In the genomic region with DNA sequence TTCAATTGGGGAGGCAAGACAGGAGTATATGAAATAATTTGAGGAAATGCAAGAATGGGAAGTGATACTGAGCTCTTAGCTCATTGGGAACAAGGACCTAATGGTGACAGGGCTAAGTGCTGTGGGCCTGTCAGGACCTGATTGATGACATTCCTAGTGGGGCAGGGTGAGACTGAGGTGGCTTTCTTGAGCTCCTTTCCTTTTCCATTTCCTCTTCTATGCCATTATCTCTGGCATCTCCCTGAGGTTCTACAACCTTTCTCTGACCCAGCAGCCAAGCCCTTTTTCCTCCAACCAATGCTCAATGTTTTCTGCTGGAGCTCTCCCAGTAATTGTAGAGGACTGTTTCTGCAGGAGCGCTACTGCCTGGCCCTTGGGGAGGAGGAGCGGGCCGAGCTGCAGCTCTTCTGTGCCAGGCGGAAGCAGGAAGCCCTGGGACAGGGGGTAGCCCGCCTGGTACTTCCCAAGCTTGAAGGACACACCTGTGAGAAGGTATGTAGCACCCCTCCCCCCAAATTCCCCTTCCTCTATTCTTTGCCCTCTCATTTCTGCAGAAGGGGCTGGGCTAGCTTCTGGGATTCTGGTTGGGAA, we compare ENCODE assay signal across 10 cellular contexts. TPM values are rescaled to one million over a fixed set of nuclear protein-coding genes. Genes with fewer than 3 reads are reported as not detected.
A peak's percentile ranks its signal among the peaks of the same experiment; 100 is the strongest.
DNase-seq lines count a peak whose midpoint lies in the region; ATAC-seq and TF ChIP-seq lines count a peak whose summit lies in the region.
"Had no signal": no experiment of that assay in that cellular context is flagged by ENCODE, and none has a peak within 500 bp of the region (broad histone marks: within the 10 kb centered on the region; RNA-seq: fewer than 3 reads in every experiment).

No MANE protein-coding gene starts in this region.

- peak overlapping the region; percentile 92 for H3K4me3 Mint-ChIP-seq in CD4-positive, alpha-beta T cell
- H3K4me3 Mint-ChIP-seq in activated naive CD8-positive, alpha-beta T cell treated with anti-CD3 and anti-CD28 coated beads, Interleukin-2, amount 50 U/mL, for 24 hours, result peak overlapping the region; percentile 21
- H3K4me3 Mint-ChIP-seq in naive thymus-derived CD4-positive, alpha-beta T cell, result peak overlapping the region; percentile 1 to 99 (median 59)

- H3K36me3 ChIP-seq in HEK293 (ENCODE audit: control insufficient read depth in 2 of 2, insufficient read depth in 1 of 2, low read length in 2 of 2) (peaks cover 3 to 22% of the 10 kb centered on the region in 2 experiments), thyroid gland (no peaks in the 10 kb centered on the region)
- H3K36me3 ChIP-seq in naive thymus-derived CD4-positive, alpha-beta T cell (ENCODE audit: control insufficient read depth in 2 of 3, insufficient read depth in 3 of 3, low read length in 3 of 3), result peaks cover 0 to 16% (median 4%) of the 10 kb centered on the region in 3 experiments

- no peak for TF ChIP-seq POLR2A in thyroid gland (IDR thresholded peaks at IDR 0.05)

- TF ChIP-seq CTCF in CD4-positive, alpha-beta T cell (IDR thresholded peaks at IDR 0.05), result no peak
- TF ChIP-seq CTCF in HEK293 (tag by site-specific recombination; IDR thresholded peaks at IDR 0.05) (no peak), thyroid gland (IDR thresholded peaks at IDR 0.05) (no peak)

- peaks cover 11% of the 10 kb centered on the region for H3K27me3 Mint-ChIP-seq in CD4-positive, alpha-beta T cell
- peaks cover 11% of the 10 kb centered on the region for H3K27me3 Mint-ChIP-seq in activated naive CD8-positive, alpha-beta T cell treated with anti-CD3 and anti-CD28 coated beads, Interleukin-2, amount 50 U/mL, for 24 hours
- peaks cover 0 to 24% (median 0%) of the 10 kb centered on the region in 5 donors for H3K27me3 Mint-ChIP-seq in naive thymus-derived CD4-positive, alpha-beta T cell

- WGBS in thyroid gland, 2 donors, result 67 to 82% methylated on average over 5 of the region's 5 CpGs

- peaks cover 8% of the 10 kb centered on the region for H3K27me3 ChIP-seq in CD4-positive, alpha-beta T cell (ENCODE audit: control insufficient read depth, insufficient read depth, low read length)
- H3K27me3 ChIP-seq in naive thymus-derived CD4-positive, alpha-beta T cell (ENCODE audit: control insufficient read depth in 2 of 2, insufficient read depth in 2 of 2, low read length in 2 of 2), result no peaks in the 10 kb centered on the region
- no peaks in the 10 kb centered on the region for H3K27me3 ChIP-seq in thyroid gland
- H3K27me3 ChIP-seq: transverse colon had no signal

- H3K9me3 ChIP-seq in CD4-positive, alpha-beta T cell (ENCODE audit: control insufficient read depth, low read length), result no peaks in the 10 kb centered on the region
- H3K9me3 ChIP-seq in HEK293 (ENCODE audit: control insufficient read depth, insufficient read depth, low read depth, low read length) (no peaks in the 10 kb centered on the region), thyroid gland (no peaks in the 10 kb centered on the region)
- no peaks in the 10 kb centered on the region for H3K9me3 ChIP-seq in naive thymus-derived CD4-positive, alpha-beta T cell (ENCODE audit: control insufficient read depth in 2 of 3, low read length in 3 of 3)
- H3K9me3 ChIP-seq: transverse colon had no signal

- H3K4me3 ChIP-seq in HEK293 (ENCODE audit: low read depth, low read length) (no peak overlapping the region), thyroid gland (replicated peaks in 1 of 3) (no peak overlapping the region)
- H3K4me3 ChIP-seq in naive thymus-derived CD4-positive, alpha-beta T cell (ENCODE audit: low read length), result no peak overlapping the region
- H3K4me3 ChIP-seq: transverse colon had no signal

- H3K9me3 Mint-ChIP-seq in CD4-positive, alpha-beta T cell, result no peaks in the 10 kb centered on the region
- H3K9me3 Mint-ChIP-seq in activated naive CD8-positive, alpha-beta T cell treated with anti-CD3 and anti-CD28 coated beads, Interleukin-2, amount 50 U/mL, for 24 hours, result no peaks in the 10 kb centered on the region
- H3K9me3 Mint-ChIP-seq in naive thymus-derived CD4-positive, alpha-beta T cell, result no peaks in the 10 kb centered on the region

- H3K4me1 ChIP-seq in HEK293 (ENCODE audit: control insufficient read depth, insufficient read depth, low read length) (peaks cover 3% of the 10 kb centered on the region), thyroid gland (peaks cover 20 to 33% of the 10 kb centered on the region in 2 donors)
- H3K4me1 ChIP-seq in naive thymus-derived CD4-positive, alpha-beta T cell (ENCODE audit: control insufficient read depth in 2 of 2, insufficient read depth in 2 of 2, low read length in 2 of 2), result peaks cover 6 to 12% of the 10 kb centered on the region in 2 donors

- no peak for ATAC-seq in CD4-positive, alpha-beta T cell (ENCODE audit: poor library complexity)
- ATAC-seq in activated naive CD8-positive, alpha-beta T cell treated with anti-CD3 and anti-CD28 coated beads, Interleukin-2, amount 50 U/mL, for 24 hours, result no peak
- ATAC-seq in naive thymus-derived CD4-positive, alpha-beta T cell, result no peak
- ATAC-seq in activated CD4-positive, CD25-positive, alpha-beta regulatory T cell treated with anti-CD3 and anti-CD28 coated beads, Interleukin-2, amount 50 U/mL, for 24 hours, result no peak

- peaks cover 19% of the 10 kb centered on the region for H3K36me3 Mint-ChIP-seq in CD4-positive, alpha-beta T cell (ENCODE audit: low read depth)
- H3K36me3 Mint-ChIP-seq in activated naive CD8-positive, alpha-beta T cell treated with anti-CD3 and anti-CD28 coated beads, Interleukin-2, amount 50 U/mL, for 24 hours (ENCODE audit: low read depth), result peaks cover 19% of the 10 kb centered on the region
- H3K36me3 Mint-ChIP-seq in naive thymus-derived CD4-positive, alpha-beta T cell, result peaks cover 0 to 8% (median 3%) of the 10 kb centered on the region in 5 donors

- peaks cover 32% of the 10 kb centered on the region for H3K4me1 Mint-ChIP-seq in CD4-positive, alpha-beta T cell (ENCODE audit: low read depth)
- H3K4me1 Mint-ChIP-seq in activated naive CD8-positive, alpha-beta T cell treated with anti-CD3 and anti-CD28 coated beads, Interleukin-2, amount 50 U/mL, for 24 hours, result peaks cover 14% of the 10 kb centered on the region
- H3K4me1 Mint-ChIP-seq in naive thymus-derived CD4-positive, alpha-beta T cell, result peaks cover 9 to 32% (median 23%) of the 10 kb centered on the region in 7 donors

- POLR2A ChIA-PET in CD4-positive, alpha-beta T cell (lab: Charles Lee), result interaction anchor here (0.7 kb wide), 1 partner anchor 49 kb away, joined by 3 read pairs; the partner anchor contains the start of gene TFEB
- POLR2A ChIA-PET in HEK293 (lab: Yijun Ruan, JAX), result interaction anchor here (0.8 to 4.3 kb wide), 2 partner anchors 12 to 262 kb away, joined by 3 to 27 read pairs; no protein-coding TSS in a partner anchor
- POLR2A ChIA-PET in naive thymus-derived CD4-positive, alpha-beta T cell (lab: Charles Lee), result interaction anchor here (0.5 to 5.1 kb wide), 3 partner anchors 50 to 1610 kb away, joined by 3 to 79 read pairs (median 3); partner anchors contain the start of gene TAF8

- no peak for DNase-seq in CD4-positive, alpha-beta T cell
- DNase-seq in activated naive CD8-positive, alpha-beta T cell treated with anti-CD3 and anti-CD28 coated beads, Interleukin-2, amount 50 U/mL, for 24 hours, result no peak
- DNase-seq in naive thymus-derived CD4-positive, alpha-beta T cell, result no peak
- DNase-seq in glomerular visceral epithelial cell (ENCODE audit: extremely low spot score) (no peak), thyroid gland (no peak)
- DNase-seq: MM.1S, transverse colon had no signal

- no peak overlapping the region for H3K27ac Mint-ChIP-seq in CD4-positive, alpha-beta T cell
- H3K27ac Mint-ChIP-seq in activated naive CD8-positive, alpha-beta T cell treated with anti-CD3 and anti-CD28 coated beads, Interleukin-2, amount 50 U/mL, for 24 hours, result no peak overlapping the region
- peak overlapping the region in 2 of 9 donors; percentile 19 to 25 for H3K27ac Mint-ChIP-seq in naive thymus-derived CD4-positive, alpha-beta T cell

- intact Hi-C loops in CD4-positive, alpha-beta T cell (cut with DNase I, micrococcal nuclease), result loop anchor here (2.0 to 10.0 kb wide), 5 partner anchors 110 to 1110 kb away; partner anchors contain the start of genes UBR2 (in 2 of the 2) and USP49 (in 1 of the 2)
- intact Hi-C loops in naive thymus-derived CD4-positive, alpha-beta T cell (cut with micrococcal nuclease), result loop anchor here (5.0 to 10.0 kb wide), 4 partner anchors 153 to 1388 kb away; partner anchors contain the start of gene SRF (in 1 of the 2)
- intact Hi-C loops in thyroid gland (cut with DNase I), result loop anchor here (5.0 to 10.0 kb wide), 4 partner anchors 138 to 430 kb away; partner anchors contain the start of genes BYSL, MED20 and MRPS10

- CTCF ChIA-PET in CD4-positive, alpha-beta T cell (lab: Charles Lee), result interaction anchor here (0.6 to 0.8 kb wide), 3 partner anchors 113 to 320 kb away, joined by 3 to 4 read pairs (median 3); no protein-coding TSS in a partner anchor
- CTCF ChIA-PET in HEK293 (lab: Yijun Ruan, JAX), result interaction anchor here (0.5 to 10.9 kb wide), 24 partner anchors 9 to 1095 kb away, joined by 3 to 192 read pairs (median 6); partner anchors contain the start of genes BYSL, MED20 and RPL7L1
- CTCF ChIA-PET in naive thymus-derived CD4-positive, alpha-beta T cell (lab: Charles Lee), result interaction anchor here (0.8 to 5.3 kb wide), 5 partner anchors 10 to 430 kb away, joined by 3 to 49 read pairs (median 3); no protein-coding TSS in a partner anchor

- H3K27ac ChIP-seq in CD4-positive, alpha-beta T cell (ENCODE audit: low read depth, low read length), result no peak overlapping the region
- no peak overlapping the region for H3K27ac ChIP-seq in HEK293 (ENCODE audit: extremely low read depth, low read depth, low read length)
- H3K27ac ChIP-seq in naive thymus-derived CD4-positive, alpha-beta T cell (ENCODE audit: low read depth, low read length), result no peak overlapping the region
- no peak overlapping the region for H3K27ac ChIP-seq in thyroid gland
- H3K27ac ChIP-seq: parathyroid adenoma, transverse colon had no signal

RNA-seq across cellular contexts. Expression of gene TOMM6, which starts 2.8 kb away (rescaled TPM):
- 10 to 100 TPM; 78.8 to 83.2 TPM for total RNA-seq in CD4-positive, alpha-beta T cell
- total RNA-seq in naive thymus-derived CD4-positive, alpha-beta T cell, result 100 to 1,000 TPM; 114 to 193 (median 128) TPM
- 100 to 1,000 TPM; 391 to 449 TPM for polyA plus RNA-seq in naive thymus-derived CD4-positive, alpha-beta T cell
- 100 to 1,000 TPM in 3 of 4 donors, 10 to 100 TPM in 1; 96.3 to 134 (median 124) TPM for total RNA-seq in thyroid gland

RNA-seq across cellular contexts. Expression of gene PRICKLE4, which starts 4.1 kb away (rescaled TPM):
- total RNA-seq in CD4-positive, alpha-beta T cell, result not detected
- total RNA-seq in naive thymus-derived CD4-positive, alpha-beta T cell, result under 1 TPM in 1 of 5 experiments, not detected in 4; 0.61 TPM
- polyA plus RNA-seq in naive thymus-derived CD4-positive, alpha-beta T cell, result not detected
- 10 to 100 TPM in 3 of 4 donors, 1 to 10 TPM in 1; 4.0 to 15.6 (median 12.7) TPM for total RNA-seq in thyroid gland

RNA-seq across cellular contexts. Expression of gene FRS3, which starts 5.0 kb away (rescaled TPM):
- total RNA-seq in CD4-positive, alpha-beta T cell, result 1 to 10 TPM; 4.6 to 5.4 TPM
- total RNA-seq in naive thymus-derived CD4-positive, alpha-beta T cell, result 10 to 100 TPM in 1 of 5 experiments, 1 to 10 TPM in 4; 5.1 to 10.6 (median 5.5) TPM
- polyA plus RNA-seq in naive thymus-derived CD4-positive, alpha-beta T cell, result 1 to 10 TPM; 1.9 to 2.4 TPM
- total RNA-seq in thyroid gland, result 1 to 10 TPM; 4.0 to 6.7 (median 5.8) TPM

RNA-seq across cellular contexts. Expression of gene PGC, which starts 37.5 kb away (rescaled TPM):
- total RNA-seq in CD4-positive, alpha-beta T cell, result not detected
- total RNA-seq in naive thymus-derived CD4-positive, alpha-beta T cell, result not detected
- polyA plus RNA-seq in naive thymus-derived CD4-positive, alpha-beta T cell, result not detected
- not detected for total RNA-seq in thyroid gland

RNA-seq across cellular contexts. Expression of gene TFEB, which starts 49.3 kb away (rescaled TPM):
- total RNA-seq in CD4-positive, alpha-beta T cell, result 10 to 100 TPM; 23.8 to 24.1 TPM
- 10 to 100 TPM in 3 of 5 experiments, 1 to 10 TPM in 2; 7.4 to 39.9 (median 11.8) TPM for total RNA-seq in naive thymus-derived CD4-positive, alpha-beta T cell
- polyA plus RNA-seq in naive thymus-derived CD4-positive, alpha-beta T cell, result 1 to 10 TPM; 2.4 to 6.0 TPM
- 10 to 100 TPM; 23.0 to 39.0 (median 34.9) TPM for total RNA-seq in thyroid gland

Comparison
In these comparisons a context has a peak if more than half of its experiments do, and no peak if none do; other contexts are left out.
1. H3K4me3 Mint-ChIP-seq: peak in every context shown above with its lines; median percentile 92 in CD4-positive, alpha-beta T cell; 59 in naive thymus-derived CD4-positive, alpha-beta T cell; 21 in activated naive CD8-positive, alpha-beta T cell treated with anti-CD3 and anti-CD28 coated beads, Interleukin-2, amount 50 U/mL, for 24 hours.